1 cellular context compared by ENCODE assay signal in genomic region chr5:141662028-141662427, GRCh38.
TF ChIP-seq lines count a peak whose summit lies in the region.

No MANE protein-coding gene starts in this region.

TF ChIP-seq in GM23338, 12 proteins besides CTCF, POLR2A, EP300 and RAD21 (continued from another document):
- no peak for TF ChIP-seq ZNF462 (CRISPR knock-in tag; IDR thresholded peaks at IDR 0.05)
- TF ChIP-seq EZH2 (IDR thresholded peaks at IDR 0.05; ENCODE audit: low read depth, unreplicated experiment): no peak
- TF ChIP-seq ZNF114 (CRISPR knock-in tag; IDR thresholded peaks at IDR 0.05): no peak
